ENCODE assay signal across 12 cellular contexts in the genomic region with DNA sequence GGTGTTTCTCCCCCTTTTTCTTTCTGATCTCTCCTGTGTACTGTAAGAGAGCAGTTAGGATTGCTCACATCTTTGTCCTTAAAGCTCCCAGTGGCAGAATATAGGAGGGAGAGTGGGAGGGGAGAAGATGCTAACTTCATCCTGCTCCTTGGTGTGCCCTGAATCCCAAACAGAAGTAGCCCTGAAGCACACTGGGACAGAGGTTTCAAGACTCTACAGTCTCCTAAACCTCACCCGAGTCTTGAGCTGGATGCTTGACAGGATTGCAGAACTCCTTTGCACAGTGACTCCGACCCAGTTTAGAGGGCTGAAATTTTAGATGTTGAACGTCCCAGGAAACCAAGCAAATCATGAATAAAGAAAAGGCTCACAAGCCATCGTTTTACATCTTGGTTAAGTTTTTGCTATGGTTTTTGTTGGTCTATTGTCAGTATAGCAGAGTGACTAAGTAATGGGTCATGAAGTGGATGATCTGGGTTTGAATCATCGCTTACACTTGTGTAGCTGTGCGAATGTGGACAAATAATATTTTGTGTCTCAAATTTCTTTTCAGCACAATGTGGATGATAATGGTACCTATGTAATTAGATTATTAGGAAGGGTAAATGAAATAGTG. TPM values are rescaled to one million over a fixed set of nuclear protein-coding genes. Genes with fewer than 3 reads are reported as not detected.
DNase-seq lines count a peak whose midpoint lies in the region; ATAC-seq, FAIRE-seq and TF ChIP-seq lines count a peak whose summit lies in the region.
"Had no signal": no experiment of that assay in that cellular context is flagged by ENCODE, and none has a peak within 500 bp of the region (broad histone marks: within the 10 kb centered on the region; RNA-seq: fewer than 3 reads in every experiment).

No MANE protein-coding gene starts in this region.

- no TSS peak for BruUV-seq in Panc1 (replicated peaks; lab: Mats Ljungman, UMichigan)

- CTCF ChIA-PET in activated CD4-positive, alpha-beta T cell treated with anti-CD3 and anti-CD28 coated beads for 36 hours (lab: Charles Lee), result no interaction called here
- CTCF ChIA-PET in Panc1 (lab: Charles Lee), result no interaction called here

- POLR2A ChIA-PET in activated CD4-positive, alpha-beta T cell treated with anti-CD3 and anti-CD28 coated beads for 36 hours (lab: Charles Lee), result no interaction called here
- POLR2A ChIA-PET in Panc1 (lab: Charles Lee), result no interaction called here

- no peak for TF ChIP-seq CTCF in Panc1 (IDR thresholded peaks at IDR 0.05)
- TF ChIP-seq CTCF in epithelial cell of esophagus (IDR thresholded peaks at IDR 0.05; ENCODE audit: insufficient read depth, low read depth, low read length, missing control alignments), result no peak

- H3K4me3 ChIP-seq in Panc1 (ENCODE audit: low read depth in 2 of 2, low read length in 2 of 2) (no peak overlapping the region), epithelial cell of esophagus (ENCODE audit: low read length) (no peak overlapping the region)
- H3K4me3 ChIP-seq: ovary, tibial nerve had no signal

- H3K9me3 ChIP-seq in Panc1 (ENCODE audit: control insufficient read depth, insufficient read depth, low read depth, low read length), result no peaks in the 10 kb centered on the region
- H3K9me3 ChIP-seq: ovary, tibial nerve had no signal

- H3K4me3 Mint-ChIP-seq in activated CD4-positive, alpha-beta T cell treated with anti-CD3 and anti-CD28 coated beads for 36 hours, result no peak overlapping the region

- in situ Hi-C loops in Panc1 (cut with HindIII; ENCODE audit: low pct_unique_long_range_greater_than_20kb, low sequenced_read_pairs), result no loop called here

- no peak for FAIRE-seq in urothelium cell line (lab: Jason Lieb, UNC)
- FAIRE-seq: A204.1 had no signal

- no peaks in the 10 kb centered on the region for H3K27me3 Mint-ChIP-seq in activated CD4-positive, alpha-beta T cell treated with anti-CD3 and anti-CD28 coated beads for 36 hours

- H3K4me1 ChIP-seq in Panc1 (ENCODE audit: control insufficient read depth, insufficient read depth, low read length), result no peaks in the 10 kb centered on the region; the same call in 1 of the 2 replicates
- H3K4me1 ChIP-seq: tibial nerve had no signal

- DNase-seq in activated CD4-positive, alpha-beta T cell treated with anti-CD3 and anti-CD28 coated beads for 36 hours, result no peak
- no peak for DNase-seq in activated CD4-positive, alpha-beta T cell treated with anti-CD3 and anti-CD28 coated beads for 4 hours
- DNase-seq in Panc1 (ENCODE audit: low read depth, low spot score) (peak; percentile 22), epithelial cell of esophagus (ENCODE audit: low read depth) (peak; percentile 89), renal cortical epithelial cell (ENCODE audit: low read depth) (peak; percentile 73), urothelium cell line (ENCODE audit: low spot score) (no peak), NCI-H1092 (lab: John Stamatoyannopoulos, UW) (no peak), inferior parietal cortex (ENCODE audit: extremely low spot score) (no peak)
- DNase-seq: NK-92 treated with Interleukin-12 subunit alpha and Interleukin-12 subunit beta, amount 100 ng/mL, for 24 hours; ovary had no signal

- no peak overlapping the region for H3K27ac Mint-ChIP-seq in activated CD4-positive, alpha-beta T cell treated with anti-CD3 and anti-CD28 coated beads for 36 hours

- H3K4me1 Mint-ChIP-seq in activated CD4-positive, alpha-beta T cell treated with anti-CD3 and anti-CD28 coated beads for 36 hours, result peaks cover 23% of the 10 kb centered on the region

- H3K27ac ChIP-seq in Panc1 (ENCODE audit: low read length), result no peak overlapping the region
- H3K27ac ChIP-seq: ovary, tibial nerve had no signal

- ATAC-seq in activated CD4-positive, alpha-beta T cell treated with anti-CD3 and anti-CD28 coated beads for 36 hours, result peak; percentile 55
- no peak; the same call in 1 of the 2 replicates for ATAC-seq in Panc1

- no peaks in the 10 kb centered on the region for H3K36me3 Mint-ChIP-seq in activated CD4-positive, alpha-beta T cell treated with anti-CD3 and anti-CD28 coated beads for 36 hours (ENCODE audit: low read depth)

- H3K36me3 ChIP-seq in Panc1 (ENCODE audit: control insufficient read depth, insufficient read depth, low read length), result no peaks in the 10 kb centered on the region
- H3K36me3 ChIP-seq: ovary, tibial nerve had no signal

- intact Hi-C loops in activated CD4-positive, alpha-beta T cell treated with anti-CD3 and anti-CD28 coated beads for 36 hours (cut with DNase I, micrococcal nuclease), result no loop called here
- intact Hi-C loops in Panc1 (cut with micrococcal nuclease; ENCODE audit: unreplicated experiment), result no loop called here

- H3K9me3 Mint-ChIP-seq in activated CD4-positive, alpha-beta T cell treated with anti-CD3 and anti-CD28 coated beads for 36 hours (ENCODE audit: low read depth), result no peaks in the 10 kb centered on the region

- H3K27me3 ChIP-seq in Panc1 (ENCODE audit: control insufficient read depth, insufficient read depth, low read length), result no peaks in the 10 kb centered on the region; the same call in 1 of the 2 replicates
- H3K27me3 ChIP-seq: ovary, tibial nerve had no signal

RNA-seq across cellular contexts. Expression of gene XCL2, which starts 37.5 kb away (rescaled TPM):
- 1 to 10 TPM; 1.0 to 1.5 TPM for total RNA-seq in activated CD4-positive, alpha-beta T cell treated with anti-CD3 and anti-CD28 coated beads for 36 hours
- total RNA-seq in Panc1 (2021; ENCODE audit: unreplicated experiment), result not detected
- not detected for polyA plus RNA-seq in Panc1 (2012; ENCODE audit: insufficient read length)
- not detected in 2 replicates for total RNA-seq in renal cortical epithelial cell
- total RNA-seq: tibial nerve had no signal

Comparison
In these comparisons a context has a peak if more than half of its experiments do, and no peak if none do; other contexts are left out.
1. DNase-seq: peak in Panc1 (single experiment), epithelial cell of esophagus (single experiment) and renal cortical epithelial cell (single experiment); none in activated CD4-positive, alpha-beta T cell treated with anti-CD3 and anti-CD28 coated beads for 36 hours (single experiment), activated CD4-positive, alpha-beta T cell treated with anti-CD3 and anti-CD28 coated beads for 4 hours (0 of 2), urothelium cell line (single experiment), NCI-H1092 (single experiment) and inferior parietal cortex (single experiment).